ENCODE assay signal across 27 cellular contexts in the genomic region with DNA sequence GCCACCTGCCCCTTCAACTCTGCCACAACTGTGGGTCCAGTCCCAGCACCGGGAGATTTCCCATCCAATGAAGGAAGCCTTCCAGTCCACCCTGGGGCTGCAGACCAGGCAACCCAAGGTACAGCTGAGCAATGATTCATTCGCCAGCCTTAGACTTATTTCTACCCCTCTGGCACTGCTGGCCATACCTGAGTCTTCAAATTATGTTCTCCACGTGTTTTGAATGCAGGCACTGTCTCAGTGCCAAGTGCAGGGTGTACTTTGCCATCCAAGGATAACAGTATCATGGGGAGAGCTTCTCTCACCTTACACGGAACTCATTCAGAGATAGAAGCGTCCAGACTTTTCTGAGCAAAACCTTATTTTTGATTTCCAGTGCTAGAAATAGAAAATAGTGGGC.
"Had no signal": no experiment of that assay in that cellular context is flagged by ENCODE, and none has a peak within 500 bp of the region (broad histone marks: within the 10 kb centered on the region; RNA-seq: fewer than 3 reads in every experiment).

No MANE protein-coding gene starts in this region.

- H3K36me3 Mint-ChIP-seq: activated CD4-positive, alpha-beta memory T cell treated with anti-CD3 and anti-CD28 coated beads for 36 hours; activated CD8-positive, alpha-beta memory T cell treated with anti-CD3 and anti-CD28 coated beads, Interleukin-2, amount 10 ng/mL, durations not matched to agents 7 days and 5 days; activated naive CD4-positive, alpha-beta T cell treated with anti-CD3 and anti-CD28 coated beads, Interleukin-2, amount 10 ng/mL, durations not matched to agents 7 days and 5 days; activated naive CD8-positive, alpha-beta T cell treated with anti-CD3 and anti-CD28 coated beads, Interleukin-2, amount 10 ng/mL, durations not matched to agents 7 days and 5 days; brain had no signal

- DNase-seq: activated CD4-positive, alpha-beta memory T cell treated with anti-CD3 and anti-CD28 coated beads for 36 hours; activated CD4-positive, alpha-beta T cell treated with anti-CD3 and anti-CD28 coated beads for 36 hours; activated CD4-positive, alpha-beta T cell treated with anti-CD3 and anti-CD28 coated beads, Interleukin-2, amount 10 ng/mL, durations not matched to agents 24 days and 14 days; activated CD4-positive, CD25-positive, alpha-beta regulatory T cell; activated CD4-positive, CD25-positive, alpha-beta regulatory T cell treated with anti-CD3 and anti-CD28 coated beads, Interleukin-2, amount 50 U/mL, for 72 hours; activated CD8-positive, alpha-beta memory T cell treated with anti-CD3 and anti-CD28 coated beads, Interleukin-2, amount 10 ng/mL, durations not matched to agents 7 days and 5 days; activated CD8-positive, alpha-beta memory T cell treated with anti-CD3 and anti-CD28 coated beads, Interleukin-2, amount 50 U/mL, for 4 hours; activated CD8-positive, alpha-beta T cell treated with anti-CD3 and anti-CD28 coated beads, Interleukin-2, amount 10 ng/mL, durations not matched to agents 7 days and 5 days; activated gamma-delta T cell; activated naive CD4-positive, alpha-beta T cell; activated naive CD4-positive, alpha-beta T cell treated with anti-CD3 and anti-CD28 coated beads, Interleukin-2, amount 10 ng/mL, durations not matched to agents 7 days and 5 days; activated naive CD8-positive, alpha-beta T cell treated with anti-CD3 and anti-CD28 coated beads, Interleukin-2, amount 10 ng/mL, durations not matched to agents 7 days and 5 days; activated T-cell treated with anti-CD3 and anti-CD28 coated beads, Interleukin-2, amount 50 U/mL, for 1 hour; activated T-cell treated with anti-CD3 and anti-CD28 coated beads, Interleukin-2, amount 50 U/mL, for 48 hours; central memory CD4-positive, alpha-beta T cell; cerebellar nuclear complex; colonic mucosa; effector CD8-positive, alpha-beta T cell; foreskin fibroblast; T-helper 2 cell had no signal

- H3K4me1 Mint-ChIP-seq: activated CD4-positive, alpha-beta T cell treated with anti-CD3 and anti-CD28 coated beads for 36 hours; activated CD4-positive, alpha-beta T cell treated with anti-CD3 and anti-CD28 coated beads, Interleukin-2, amount 10 ng/mL, durations not matched to agents 24 days and 14 days; activated CD8-positive, alpha-beta memory T cell treated with anti-CD3 and anti-CD28 coated beads, Interleukin-2, amount 10 ng/mL, durations not matched to agents 7 days and 5 days; activated naive CD4-positive, alpha-beta T cell treated with anti-CD3 and anti-CD28 coated beads, Interleukin-2, amount 10 ng/mL, durations not matched to agents 7 days and 5 days; activated naive CD8-positive, alpha-beta T cell treated with anti-CD3 and anti-CD28 coated beads, Interleukin-2, amount 10 ng/mL, durations not matched to agents 7 days and 5 days; brain had no signal

- H3K27ac Mint-ChIP-seq: activated CD4-positive, alpha-beta memory T cell treated with anti-CD3 and anti-CD28 coated beads for 36 hours; activated CD4-positive, alpha-beta T cell treated with anti-CD3 and anti-CD28 coated beads for 36 hours; activated CD4-positive, alpha-beta T cell treated with anti-CD3 and anti-CD28 coated beads, Interleukin-2, amount 10 ng/mL, durations not matched to agents 24 days and 14 days; activated CD8-positive, alpha-beta memory T cell treated with anti-CD3 and anti-CD28 coated beads, Interleukin-2, amount 10 ng/mL, durations not matched to agents 7 days and 5 days; activated CD8-positive, alpha-beta T cell treated with anti-CD3 and anti-CD28 coated beads, Interleukin-2, amount 10 ng/mL, durations not matched to agents 7 days and 5 days; activated naive CD4-positive, alpha-beta T cell treated with anti-CD3 and anti-CD28 coated beads, Interleukin-2, amount 10 ng/mL, durations not matched to agents 7 days and 5 days; activated naive CD4-positive, alpha-beta T cell treated with anti-CD3 and anti-CD28 coated beads, Interleukin-2, amount 50 U/mL, for 72 hours; activated naive CD8-positive, alpha-beta T cell treated with anti-CD3 and anti-CD28 coated beads, Interleukin-2, amount 10 ng/mL, durations not matched to agents 7 days and 5 days; activated T-helper 1 cell treated with anti-CD3 and anti-CD28 coated beads, Interleukin-12 subunit alpha, Interleukin-12 subunit beta, Interleukin-2, Interleukin-4 antibody, amounts not matched to agents 30 ng/mL and 10 ng/mL and 1 ng/mL, durations not matched to agents 14 hours and 24 hours and 36 hours; brain had no signal

- H3K4me3 Mint-ChIP-seq: activated CD4-positive, alpha-beta memory T cell treated with anti-CD3 and anti-CD28 coated beads for 36 hours; activated CD4-positive, alpha-beta T cell treated with anti-CD3 and anti-CD28 coated beads for 36 hours; activated CD4-positive, alpha-beta T cell treated with anti-CD3 and anti-CD28 coated beads, Interleukin-2, amount 10 ng/mL, durations not matched to agents 24 days and 14 days; activated CD8-positive, alpha-beta memory T cell treated with anti-CD3 and anti-CD28 coated beads, Interleukin-2, amount 10 ng/mL, durations not matched to agents 7 days and 5 days; activated CD8-positive, alpha-beta T cell treated with anti-CD3 and anti-CD28 coated beads, Interleukin-2, amount 10 ng/mL, durations not matched to agents 7 days and 5 days; activated naive CD4-positive, alpha-beta T cell treated with anti-CD3 and anti-CD28 coated beads, Interleukin-2, amount 10 ng/mL, durations not matched to agents 7 days and 5 days; activated naive CD8-positive, alpha-beta T cell treated with anti-CD3 and anti-CD28 coated beads, Interleukin-2, amount 10 ng/mL, durations not matched to agents 7 days and 5 days; activated T-helper 1 cell treated with anti-CD3 and anti-CD28 coated beads, Interleukin-12 subunit alpha, Interleukin-12 subunit beta, Interleukin-2, Interleukin-4 antibody, amounts not matched to agents 30 ng/mL and 10 ng/mL and 1 ng/mL, durations not matched to agents 14 hours and 24 hours and 36 hours; brain had no signal

- H3K9me3 Mint-ChIP-seq: activated naive CD8-positive, alpha-beta T cell treated with anti-CD3 and anti-CD28 coated beads, Interleukin-2, amount 10 ng/mL, durations not matched to agents 7 days and 5 days had no signal

- H3K27me3 ChIP-seq: ascending aorta, breast epithelium, cardiac muscle cell, colonic mucosa had no signal

- H3K4me3 ChIP-seq: ascending aorta, breast epithelium, cardiac muscle cell, colonic mucosa had no signal

- H3K4me1 ChIP-seq: ascending aorta, breast epithelium, colonic mucosa had no signal

- H3K9me3 ChIP-seq: colonic mucosa had no signal

- H3K27me3 Mint-ChIP-seq: activated CD4-positive, alpha-beta memory T cell treated with anti-CD3 and anti-CD28 coated beads for 36 hours; activated CD4-positive, alpha-beta T cell treated with anti-CD3 and anti-CD28 coated beads for 36 hours; activated CD4-positive, alpha-beta T cell treated with anti-CD3 and anti-CD28 coated beads, Interleukin-2, amount 10 ng/mL, durations not matched to agents 24 days and 14 days; activated CD8-positive, alpha-beta memory T cell treated with anti-CD3 and anti-CD28 coated beads, Interleukin-2, amount 10 ng/mL, durations not matched to agents 7 days and 5 days; activated naive CD4-positive, alpha-beta T cell treated with anti-CD3 and anti-CD28 coated beads, Interleukin-2, amount 10 ng/mL, durations not matched to agents 7 days and 5 days; activated naive CD8-positive, alpha-beta T cell treated with anti-CD3 and anti-CD28 coated beads, Interleukin-2, amount 10 ng/mL, durations not matched to agents 7 days and 5 days had no signal

- H3K27ac ChIP-seq: ascending aorta, breast epithelium, cardiac muscle cell, colonic mucosa, epithelial cell of prostate had no signal

- H3K36me3 ChIP-seq: ascending aorta, breast epithelium, cardiac muscle cell, colonic mucosa had no signal
